ENCODE assay signal across 23 cellular contexts in the genomic region with DNA sequence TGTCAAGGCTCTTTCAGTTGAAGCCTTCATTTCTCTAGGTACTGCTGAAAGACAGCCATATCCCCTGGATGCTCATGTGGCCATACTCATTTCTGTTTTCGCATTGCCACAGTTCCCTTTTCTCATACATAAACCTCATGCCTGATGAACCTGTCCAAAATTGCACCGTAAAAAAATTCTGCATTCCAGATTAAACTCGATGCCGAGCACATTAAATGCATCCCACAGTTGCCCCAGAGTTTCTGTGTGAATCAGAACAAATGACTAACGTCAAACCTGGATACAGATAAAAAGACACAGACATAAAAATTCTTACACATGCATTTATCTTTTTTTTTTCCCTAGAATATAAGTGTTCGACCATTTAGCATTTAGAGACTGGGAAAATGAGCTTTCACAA.
"Had no signal": no experiment of that assay in that cellular context is flagged by ENCODE, and none has a peak within 500 bp of the region (broad histone marks: within the 10 kb centered on the region; RNA-seq: fewer than 3 reads in every experiment).

No MANE protein-coding gene starts in this region.

- H3K27me3 ChIP-seq: body of pancreas, gastroesophageal sphincter, hepatocyte, neutrophil, pancreas, spleen, tibial nerve had no signal

- H3K4me2 ChIP-seq: hepatocyte had no signal

- H3K4me3 ChIP-seq: body of pancreas, gastroesophageal sphincter, hepatocyte, pancreas, prostate gland, spleen, tibial nerve had no signal

- H3K79me2 ChIP-seq: hepatocyte had no signal

- FAIRE-seq: pancreas had no signal

- H3K36me3 ChIP-seq: gastroesophageal sphincter, neutrophil, pancreas, prostate gland, spleen, tibial nerve had no signal

- H3K9me3 ChIP-seq: body of pancreas, gastroesophageal sphincter, neutrophil, pancreas, prostate gland, spleen, tibial nerve had no signal

- H3K4me1 ChIP-seq: body of pancreas, pancreas, prostate gland had no signal

- H2AFZ ChIP-seq: hepatocyte had no signal

- DNase-seq: activated B cell treated with CpG ODN at 0.5 μM for 24 hours; activated CD4-positive, alpha-beta T cell treated with anti-CD3 and anti-CD28 coated beads, Interleukin-2, amount 50 U/mL, for 1 hour; activated CD8-positive, alpha-beta T cell treated with anti-CD3 and anti-CD28 coated beads for 36 hours; activated T-cell treated with anti-CD3 and anti-CD28 coated beads, Interleukin-2, amount 50 U/mL, for 4 hours; anterior cingulate cortex; body of pancreas; central memory CD4-positive, alpha-beta T cell; islet precursor cell; left cardiac atrium; left ventricle myocardium superior; naive B cell; nephron progenitor cell; pancreas; retina; spleen; stimulated activated CD4-positive, alpha-beta T cell treated with anti-CD3 and anti-CD28 coated beads, Interleukin-2, amount 100 ng/mL, for 48 hours; stimulated activated naive CD4-positive, alpha-beta T cell treated with Interleukin-2 at 50 U/mL for 16 hours; T-helper 1 cell had no signal

- H3K27ac ChIP-seq: body of pancreas, gastroesophageal sphincter, hepatocyte, neutrophil, pancreas, prostate gland, spleen had no signal
